ENCODE assay signal across 8 cellular contexts in the genomic region with DNA sequence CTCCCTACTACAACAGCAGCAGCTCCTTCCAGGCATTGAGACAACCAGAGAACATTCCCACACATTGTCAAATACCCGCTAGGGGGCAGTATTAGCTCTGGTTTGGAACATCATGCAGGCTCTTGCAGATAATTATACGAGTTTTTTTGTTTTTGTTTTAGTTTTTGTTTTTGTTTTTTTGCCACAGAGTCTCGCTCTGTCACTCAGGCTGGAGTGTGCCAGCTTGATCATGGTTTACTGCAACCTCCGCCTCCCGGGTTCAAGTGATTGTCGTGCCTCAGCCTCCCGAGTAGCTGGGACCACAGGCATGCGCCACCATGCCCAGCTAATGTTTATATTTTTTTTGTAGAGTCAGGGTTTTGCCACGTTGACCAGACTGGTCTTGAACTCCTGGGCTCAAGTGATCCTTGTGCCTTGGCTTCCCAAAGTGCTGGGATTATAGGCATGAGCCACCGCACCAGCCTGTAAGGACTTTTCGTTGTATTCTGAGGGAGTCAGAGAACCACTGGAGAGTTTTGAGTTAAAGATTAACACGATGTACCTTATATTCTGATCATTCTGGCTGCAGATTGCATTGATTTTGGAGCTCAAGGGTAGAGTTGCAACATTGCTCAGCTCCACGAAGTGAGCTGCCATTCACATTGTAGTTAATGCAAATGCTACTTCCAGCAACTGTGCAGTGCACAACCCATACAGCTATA. TPM values are rescaled to one million over a fixed set of nuclear protein-coding genes. Genes with fewer than 3 reads are reported as not detected.
A peak's percentile ranks its signal among the peaks of the same experiment; 100 is the strongest.
DNase-seq lines count a peak whose midpoint lies in the region; ATAC-seq and TF ChIP-seq lines count a peak whose summit lies in the region.

No MANE protein-coding gene starts in this region.

- TF ChIP-seq CTCF in GM20000 (IDR thresholded peaks at IDR 0.05; ENCODE audit: extremely low read depth, missing control alignments) (peak; percentile 20), epithelial cell of proximal tubule (conservative IDR thresholded peaks at IDR 0.05; ENCODE audit: low read depth, low read length) (peak; percentile 75), suprapubic skin (IDR thresholded peaks at IDR 0.05) (peak; percentile 36 to 51)

- ATAC-seq in HG03139 (IDR thresholded peaks at IDR 0.05; ENCODE audit: unreplicated experiment), result no peak

- no peak overlapping the region for H3K4me3 ChIP-seq in epithelial cell of proximal tubule (ENCODE audit: low read depth, low read length)
- H3K4me3 ChIP-seq in suprapubic skin, result no peak overlapping the region

- DNase-seq in AML-193 (lab: John Stamatoyannopoulos, UW), result peak; percentile 45 to 65
- DNase-seq in GM20000 (ENCODE audit: low spot score), result peak; percentile 71
- peak; percentile 6 for DNase-seq in NCI-H345 treated with DMSO at 0.1 percent for 48 hours (lab: John Stamatoyannopoulos, UW; ENCODE audit: unreplicated experiment)
- peak; percentile 10 to 18 for DNase-seq in activated CD4-positive, alpha-beta T cell treated with anti-CD3 and anti-CD28 coated beads, Interleukin-2, amount 50 U/mL, for 4 hours
- no peak for DNase-seq in epithelial cell of proximal tubule (ENCODE audit: low read depth)
- DNase-seq in myocyte (ENCODE audit: low read depth), result peak; percentile 90
- DNase-seq in suprapubic skin (ENCODE audit: low spot score in 2 of 2), result no peak

- no peak for TF ChIP-seq EP300 in suprapubic skin (IDR thresholded peaks at IDR 0.05)

- 50% methylated on average over 13 of the region's 13 CpGs for WGBS in suprapubic skin

- H3K4me1 ChIP-seq in suprapubic skin, result no peaks in the 10 kb centered on the region

- TF ChIP-seq POLR2A in suprapubic skin (IDR thresholded peaks at IDR 0.05), result no peak

- H3K27ac ChIP-seq in suprapubic skin, result no peak overlapping the region

- no peaks in the 10 kb centered on the region for H3K36me3 ChIP-seq in suprapubic skin

- H3K27me3 ChIP-seq in suprapubic skin, result peaks cover 7% of the 10 kb centered on the region

- no peaks in the 10 kb centered on the region for H3K9me3 ChIP-seq in suprapubic skin

RNA-seq across cellular contexts. Expression of a gene that starts 41.7 kb away (rescaled TPM):
- total RNA-seq in epithelial cell of proximal tubule, result not detected in 2 replicates
- not detected in 2 replicates for total RNA-seq in myocyte
- polyA plus RNA-seq in myocyte (2012), result not detected
- under 1 TPM in 1 of 4 donors, not detected in 3; 0.40 TPM for total RNA-seq in suprapubic skin

RNA-seq across cellular contexts. Expression of a gene that starts 42.2 kb away (rescaled TPM):
- total RNA-seq in epithelial cell of proximal tubule (0.12 TPM in 1 of 2 replicates, not detected in the other), myocyte (5.4 and 5.7 TPM in 2 replicates), suprapubic skin (not detected)
- 2.4 TPM for polyA plus RNA-seq in myocyte (2012)

Comparison
In these comparisons a context has a peak if more than half of its experiments do, and no peak if none do; other contexts are left out.
1. DNase-seq: peak in AML-193 (2 of 2), GM20000 (single experiment), NCI-H345 treated with DMSO at 0.1 percent for 48 hours (single experiment), activated CD4-positive, alpha-beta T cell treated with anti-CD3 and anti-CD28 coated beads, Interleukin-2, amount 50 U/mL, for 4 hours (2 of 2) and myocyte (single experiment); none in epithelial cell of proximal tubule (single experiment) and suprapubic skin (0 of 2).
2. CTCF ChIP-seq: peak in every context shown above with its lines; median percentile 75 in epithelial cell of proximal tubule; 44 in suprapubic skin; 20 in GM20000.